1 cellular context compared by ENCODE assay signal in the genomic region with DNA sequence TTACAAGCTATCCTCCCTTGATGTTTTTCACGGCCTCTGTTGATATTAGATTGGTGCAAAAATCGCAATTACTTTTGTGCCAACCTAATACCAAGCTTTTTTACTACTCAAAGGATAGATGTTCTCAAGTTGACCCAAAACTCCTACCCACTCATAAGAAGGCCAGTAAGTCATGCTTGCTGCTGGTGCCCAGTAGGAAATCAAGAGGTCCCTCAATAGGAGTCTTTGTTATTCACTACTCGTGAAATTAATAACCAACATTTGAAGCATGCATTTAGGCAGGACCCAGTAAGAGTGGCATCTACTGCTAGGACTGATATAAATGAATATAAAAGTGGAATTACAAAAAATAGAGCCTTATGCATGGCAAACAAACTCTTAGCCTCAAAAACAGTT.
TF ChIP-seq lines count a peak whose summit lies in the region.

No MANE protein-coding gene starts in this region.

TF ChIP-seq in GM12878, 131 proteins besides CTCF, POLR2A, EP300 and RAD21 (continued from another document):
- TF ChIP-seq CEBPZ (IDR thresholded peaks at IDR 0.05; ENCODE audit: low read depth, low read length) (no peak), SIX5 (IDR thresholded peaks at IDR 0.05; ENCODE audit: low read depth, low read length, severe bottlenecking) (no peak), CEBPB (IDR thresholded peaks at IDR 0.05; ENCODE audit: borderline replicate concordance in 1 of 2, low read depth in 2 of 2, low read length in 2 of 2) (no peak), JUND (IDR thresholded peaks at IDR 0.05; ENCODE audit: low read depth, low read length) (no peak), PBX3 (IDR thresholded peaks at IDR 0.05; ENCODE audit: insufficient replicate concordance, low read depth, low read length) (no peak)
